ENCODE assay signal across 11 cellular contexts in genomic region chr14:104796682-104797081, GRCh38. TPM values are rescaled to one million over a fixed set of nuclear protein-coding genes. Genes with fewer than 3 reads are reported as not detected.
A peak's percentile ranks its signal among the peaks of the same experiment; 100 is the strongest.
DNase-seq lines count a peak whose midpoint lies in the region; ATAC-seq and TF ChIP-seq lines count a peak whose summit lies in the region.
"Had no signal": no experiment of that assay in that cellular context is flagged by ENCODE, and none has a peak within 500 bp of the region (broad histone marks: within the 10 kb centered on the region; RNA-seq: fewer than 3 reads in every experiment).

No MANE protein-coding gene starts in this region.

- POLR2A ChIA-PET in activated CD4-positive, alpha-beta memory T cell treated with anti-CD3 and anti-CD28 coated beads for 36 hours (lab: Charles Lee): no interaction called here

- H3K4me3 Mint-ChIP-seq in activated naive CD4-positive, alpha-beta T cell treated with anti-CD3 and anti-CD28 coated beads, Interleukin-2, amount 10 ng/mL, durations not matched to agents 7 days and 5 days: peak overlapping the region; percentile 67
- peak overlapping the region; percentile 62 for H3K4me3 Mint-ChIP-seq in activated CD4-positive, alpha-beta memory T cell treated with anti-CD3 and anti-CD28 coated beads for 36 hours

- CTCF ChIA-PET in activated naive CD4-positive, alpha-beta T cell treated with anti-CD3 and anti-CD28 coated beads, Interleukin-2, amount 10 ng/mL, durations not matched to agents 7 days and 5 days (lab: Charles Lee): interaction anchor here (1.2 kb wide), 1 partner anchor 29 kb away, joined by 4 read pairs; no protein-coding TSS in a partner anchor
- CTCF ChIA-PET in activated CD4-positive, alpha-beta memory T cell treated with anti-CD3 and anti-CD28 coated beads for 36 hours (lab: Charles Lee): no interaction called here

- H3K4me3 ChIP-seq in lower lobe of right lung: no peak overlapping the region
- no peak overlapping the region for H3K4me3 ChIP-seq in tibial artery

- H3K4me1 Mint-ChIP-seq in activated naive CD4-positive, alpha-beta T cell treated with anti-CD3 and anti-CD28 coated beads, Interleukin-2, amount 10 ng/mL, durations not matched to agents 7 days and 5 days: peaks cover 53% of the 10 kb centered on the region
- peaks cover 41% of the 10 kb centered on the region for H3K4me1 Mint-ChIP-seq in activated CD4-positive, alpha-beta memory T cell treated with anti-CD3 and anti-CD28 coated beads for 36 hours (ENCODE audit: low read depth)

- H3K27ac ChIP-seq in lower lobe of right lung: peak overlapping the region; percentile 87
- H3K27ac ChIP-seq in tibial artery: peak overlapping the region; percentile 83 to 100

- no peaks in the 10 kb centered on the region for H3K27me3 ChIP-seq in lower lobe of right lung (ENCODE audit: low read depth)
- H3K27me3 ChIP-seq in tibial artery: no peaks in the 10 kb centered on the region

- peaks cover 47% of the 10 kb centered on the region for H3K27me3 Mint-ChIP-seq in activated naive CD4-positive, alpha-beta T cell treated with anti-CD3 and anti-CD28 coated beads, Interleukin-2, amount 10 ng/mL, durations not matched to agents 7 days and 5 days
- H3K27me3 Mint-ChIP-seq in activated CD4-positive, alpha-beta memory T cell treated with anti-CD3 and anti-CD28 coated beads for 36 hours: no peaks in the 10 kb centered on the region

- no peak for DNase-seq in activated naive CD4-positive, alpha-beta T cell treated with anti-CD3 and anti-CD28 coated beads, Interleukin-2, amount 10 ng/mL, durations not matched to agents 7 days and 5 days
- DNase-seq in activated naive CD4-positive, alpha-beta T cell treated with anti-CD3 and anti-CD28 coated beads, Interleukin-2, amount 50 U/mL, for 72 hours (ENCODE audit: low spot score in 2 of 2): no peak
- no peak for DNase-seq in activated CD4-positive, alpha-beta memory T cell treated with anti-CD3 and anti-CD28 coated beads for 36 hours
- no peak for DNase-seq in lower lobe of right lung
- DNase-seq in tibial artery: no peak
- no peak for DNase-seq in HT-29 (ENCODE audit: low spot score)
- DNase-seq in AG08396 (ENCODE audit: low spot score): no peak
- DNase-seq: left ventricle myocardium superior, NCI-H2081 had no signal

- H3K9me3 Mint-ChIP-seq in activated naive CD4-positive, alpha-beta T cell treated with anti-CD3 and anti-CD28 coated beads, Interleukin-2, amount 10 ng/mL, durations not matched to agents 7 days and 5 days: no peaks in the 10 kb centered on the region
- H3K9me3 Mint-ChIP-seq in activated naive CD4-positive, alpha-beta T cell treated with anti-CD3 and anti-CD28 coated beads, Interleukin-2, amount 50 U/mL, for 72 hours: no peaks in the 10 kb centered on the region
- no peaks in the 10 kb centered on the region for H3K9me3 Mint-ChIP-seq in activated CD4-positive, alpha-beta memory T cell treated with anti-CD3 and anti-CD28 coated beads for 36 hours

- H3K9me3 ChIP-seq in lower lobe of right lung (no peaks in the 10 kb centered on the region), tibial artery (no peaks in the 10 kb centered on the region)

- H3K36me3 Mint-ChIP-seq in activated naive CD4-positive, alpha-beta T cell treated with anti-CD3 and anti-CD28 coated beads, Interleukin-2, amount 10 ng/mL, durations not matched to agents 7 days and 5 days: peaks cover 6% of the 10 kb centered on the region
- peaks cover 0 to 5% of the 10 kb centered on the region in 2 donors for H3K36me3 Mint-ChIP-seq in activated naive CD4-positive, alpha-beta T cell treated with anti-CD3 and anti-CD28 coated beads, Interleukin-2, amount 50 U/mL, for 72 hours
- no peaks in the 10 kb centered on the region for H3K36me3 Mint-ChIP-seq in activated CD4-positive, alpha-beta memory T cell treated with anti-CD3 and anti-CD28 coated beads for 36 hours

- H3K4me1 ChIP-seq in lower lobe of right lung (peaks cover 73% of the 10 kb centered on the region), tibial artery (peaks cover 5 to 72% (median 54%) of the 10 kb centered on the region in 4 donors)

- peak overlapping the region; percentile 78 for H3K27ac Mint-ChIP-seq in activated naive CD4-positive, alpha-beta T cell treated with anti-CD3 and anti-CD28 coated beads, Interleukin-2, amount 10 ng/mL, durations not matched to agents 7 days and 5 days
- no peak overlapping the region for H3K27ac Mint-ChIP-seq in activated naive CD4-positive, alpha-beta T cell treated with anti-CD3 and anti-CD28 coated beads, Interleukin-2, amount 50 U/mL, for 72 hours
- peak overlapping the region; percentile 49 for H3K27ac Mint-ChIP-seq in activated CD4-positive, alpha-beta memory T cell treated with anti-CD3 and anti-CD28 coated beads for 36 hours

- ATAC-seq in activated naive CD4-positive, alpha-beta T cell treated with anti-CD3 and anti-CD28 coated beads, Interleukin-2, amount 50 U/mL, for 72 hours: no peak
- ATAC-seq in lower lobe of right lung: no peak
- no peak for ATAC-seq in GM19467 (IDR thresholded peaks at IDR 0.05; ENCODE audit: unreplicated experiment)
- ATAC-seq: left ventricle myocardium superior, sciatic nerve had no signal

- no peak for TF ChIP-seq CTCF in lower lobe of right lung (IDR thresholded peaks at IDR 0.05)
- TF ChIP-seq CTCF in tibial artery (IDR thresholded peaks at IDR 0.05): no peak

- intact Hi-C loops in activated CD4-positive, alpha-beta memory T cell treated with anti-CD3 and anti-CD28 coated beads for 36 hours (cut with micrococcal nuclease): loop anchor here (2.0 kb wide), 1 partner anchor 30 kb away; no protein-coding TSS in a partner anchor
- intact Hi-C loops in lower lobe of right lung (cut with DNase I): no loop called here
- intact Hi-C loops in tibial artery (cut with DNase I; ENCODE audit: low total_unique reads): no loop called here

- peaks cover 7% of the 10 kb centered on the region for H3K36me3 ChIP-seq in lower lobe of right lung
- peaks cover 0 to 11% (median 3%) of the 10 kb centered on the region in 3 donors for H3K36me3 ChIP-seq in tibial artery

RNA-seq across cellular contexts. Expression of gene AKT1, which starts 1.1 kb away (rescaled TPM):
- total RNA-seq in activated naive CD4-positive, alpha-beta T cell treated with anti-CD3 and anti-CD28 coated beads, Interleukin-2, amount 50 U/mL, for 72 hours: 100 to 1,000 TPM; 111 to 113 TPM
- 100 to 1,000 TPM; 131 to 133 TPM for total RNA-seq in activated CD4-positive, alpha-beta memory T cell treated with anti-CD3 and anti-CD28 coated beads for 36 hours
- 154 TPM for total RNA-seq in lower lobe of right lung
- total RNA-seq in HT-29 (2014; rRNA removed; shearing (Covaris generic)): 161 and 168 TPM in 2 replicates

RNA-seq across cellular contexts. Expression of gene ZBTB42, which starts 4.2 kb away (rescaled TPM):
- 1 to 10 TPM; 2.0 to 2.9 TPM for total RNA-seq in activated naive CD4-positive, alpha-beta T cell treated with anti-CD3 and anti-CD28 coated beads, Interleukin-2, amount 50 U/mL, for 72 hours
- 1 to 10 TPM; 3.1 to 3.4 TPM for total RNA-seq in activated CD4-positive, alpha-beta memory T cell treated with anti-CD3 and anti-CD28 coated beads for 36 hours
- total RNA-seq in lower lobe of right lung: 13.1 TPM
- total RNA-seq in HT-29 (2014; rRNA removed; shearing (Covaris generic)): 12.1 and 17.2 TPM in 2 replicates

RNA-seq across cellular contexts. Expression of gene SIVA1, which starts 43.7 kb away (rescaled TPM):
- total RNA-seq in activated naive CD4-positive, alpha-beta T cell treated with anti-CD3 and anti-CD28 coated beads, Interleukin-2, amount 50 U/mL, for 72 hours: 10 to 100 TPM; 86.1 to 87.1 TPM
- total RNA-seq in activated CD4-positive, alpha-beta memory T cell treated with anti-CD3 and anti-CD28 coated beads for 36 hours: 100 to 1,000 TPM in 1 of 2 experiments, 10 to 100 TPM in 1; 97.6 to 109 TPM
- 66.3 TPM for total RNA-seq in lower lobe of right lung
- total RNA-seq in HT-29 (2014; rRNA removed; shearing (Covaris generic)): 243 and 250 TPM in 2 replicates

Comparison
In these comparisons a context has a peak if more than half of its experiments do, and no peak if none do; other contexts are left out.
1. H3K27ac Mint-ChIP-seq: peak in activated naive CD4-positive, alpha-beta T cell treated with anti-CD3 and anti-CD28 coated beads, Interleukin-2, amount 10 ng/mL, durations not matched to agents 7 days and 5 days (single experiment) and activated CD4-positive, alpha-beta memory T cell treated with anti-CD3 and anti-CD28 coated beads for 36 hours (single experiment); none in activated naive CD4-positive, alpha-beta T cell treated with anti-CD3 and anti-CD28 coated beads, Interleukin-2, amount 50 U/mL, for 72 hours (0 of 2).